In genomic region chrX:74382613-74383012, GRCh38 we compare ENCODE assay signal across 8 cellular contexts. TPM values are rescaled to one million over a fixed set of nuclear protein-coding genes. Genes with fewer than 3 reads are reported as not detected.
A peak's percentile ranks its signal among the peaks of the same experiment; 100 is the strongest.
DNase-seq lines count a peak whose midpoint lies in the region; ATAC-seq and TF ChIP-seq lines count a peak whose summit lies in the region.

No MANE protein-coding gene starts in this region.

- no peaks in the 10 kb centered on the region for H3K27me3 ChIP-seq in Panc1 (ENCODE audit: control insufficient read depth, insufficient read depth, low read length)
- H3K27me3 ChIP-seq in neural progenitor cell = no peaks in the 10 kb centered on the region
- no peaks in the 10 kb centered on the region for H3K27me3 ChIP-seq in suprapubic skin

- H3K9me3 Mint-ChIP-seq in neural progenitor cell = peaks cover 7% of the 10 kb centered on the region

- no peak overlapping the region for H3K4me3 Mint-ChIP-seq in neural progenitor cell

- H3K27ac ChIP-seq in Panc1 (ENCODE audit: low read length) = peak overlapping the region; percentile 48; the same call in 1 of the 2 replicates
- H3K27ac ChIP-seq in neural progenitor cell = no peak overlapping the region
- H3K27ac ChIP-seq in suprapubic skin = no peak overlapping the region

- no peaks in the 10 kb centered on the region for H3F3A ChIP-seq in neural progenitor cell (ENCODE audit: low read depth)

- H3K4me1 Mint-ChIP-seq in neural progenitor cell = no peaks in the 10 kb centered on the region

- in situ Hi-C loops in Panc1 (cut with HindIII; ENCODE audit: low pct_unique_long_range_greater_than_20kb, low sequenced_read_pairs) = no loop called here

- intact Hi-C loops in Panc1 (cut with micrococcal nuclease; ENCODE audit: unreplicated experiment) = loop anchor here (1.0 to 10.0 kb wide), 2 partner anchors 72 to 168 kb away; no protein-coding TSS in a partner anchor

- peak; percentile 64 for ATAC-seq in GM18519 (IDR thresholded peaks at IDR 0.05; ENCODE audit: low FRiP score, unreplicated experiment)
- peak; percentile 96 for ATAC-seq in Panc1

- H3K4me3 ChIP-seq in Panc1 (ENCODE audit: low read depth in 2 of 2, low read length in 2 of 2) (no peak overlapping the region), fibroblast of mammary gland (ENCODE audit: control insufficient read depth, low read depth, low read length) (no peak overlapping the region), neural progenitor cell (no peak overlapping the region), suprapubic skin (no peak overlapping the region)

- no peaks in the 10 kb centered on the region for H3K27me3 Mint-ChIP-seq in neural progenitor cell (ENCODE audit: insufficient read depth, low read depth)

- H3K4me2 ChIP-seq in neural progenitor cell = no peak overlapping the region

- no peaks in the 10 kb centered on the region for H3K36me3 Mint-ChIP-seq in neural progenitor cell

- TF ChIP-seq EP300 in suprapubic skin (IDR thresholded peaks at IDR 0.05) = no peak

- no TSS peak for BruUV-seq in Panc1 (replicated peaks; lab: Mats Ljungman, UMichigan)

- WGBS in suprapubic skin = 40% methylated on average over 2 of the region's 2 CpGs

- no peaks in the 10 kb centered on the region for H3K79me2 ChIP-seq in neural progenitor cell (ENCODE audit: low read depth)

- DNase-seq in AG08395 (ENCODE audit: low spot score) (peak; percentile 73), HPDE6-E6E7 (ENCODE audit: extremely low spot score) (peak; percentile 54), Panc1 (ENCODE audit: low read depth, low spot score) (peak; percentile 52), fibroblast of mammary gland (ENCODE audit: low read depth) (peak; percentile 76), neural progenitor cell (ENCODE audit: low spot score) (peak; percentile 64), suprapubic skin (ENCODE audit: low spot score in 2 of 2) (peak in 1 of 2 donors; percentile 62)
- peak; percentile 75 to 81 for DNase-seq in activated T-cell treated with anti-CD3 and anti-CD28 coated beads, Interleukin-2, amount 50 U/mL, for 48 hours

- no peak overlapping the region for H3K27ac Mint-ChIP-seq in neural progenitor cell

- H3K9ac ChIP-seq in neural progenitor cell = no peak overlapping the region

- TF ChIP-seq POLR2A in suprapubic skin (IDR thresholded peaks at IDR 0.05) = no peak

- POLR2A ChIA-PET in Panc1 (lab: Charles Lee) = no interaction called here

- H3K9me3 ChIP-seq in Panc1 (ENCODE audit: control insufficient read depth, insufficient read depth, low read depth, low read length) (no peaks in the 10 kb centered on the region), neural progenitor cell (ENCODE audit: low read depth) (no peaks in the 10 kb centered on the region), suprapubic skin (no peaks in the 10 kb centered on the region)

- TF ChIP-seq CTCF in Panc1 (IDR thresholded peaks at IDR 0.05) (peak; percentile 84), fibroblast of mammary gland (conservative IDR thresholded peaks at IDR 0.05; ENCODE audit: control insufficient read depth, insufficient read depth, low read depth, low read length) (peak; percentile 92), neural progenitor cell (IDR thresholded peaks at IDR 0.05) (peak; percentile 74), suprapubic skin (IDR thresholded peaks at IDR 0.05) (peak; percentile 43 to 55)

- no peaks in the 10 kb centered on the region for H4K20me1 ChIP-seq in neural progenitor cell (ENCODE audit: low read depth)

- peaks cover 9% of the 10 kb centered on the region for H3K4me1 ChIP-seq in Panc1 (ENCODE audit: control insufficient read depth, insufficient read depth, low read length)
- no peaks in the 10 kb centered on the region for H3K4me1 ChIP-seq in neural progenitor cell
- H3K4me1 ChIP-seq in suprapubic skin = no peaks in the 10 kb centered on the region

- CTCF ChIA-PET in Panc1 (lab: Charles Lee) = interaction anchor here (0.6 to 1.5 kb wide), 2 partner anchors 10 to 149 kb away, joined by 3 read pairs; no protein-coding TSS in a partner anchor

- H2AFZ ChIP-seq in neural progenitor cell (replicated peaks) = no peak overlapping the region

- H3K36me3 ChIP-seq in Panc1 (ENCODE audit: control insufficient read depth, insufficient read depth, low read length) = no peaks in the 10 kb centered on the region
- H3K36me3 ChIP-seq in neural progenitor cell = no peaks in the 10 kb centered on the region
- no peaks in the 10 kb centered on the region for H3K36me3 ChIP-seq in suprapubic skin

RNA-seq across cellular contexts. Expression of gene SLC16A2, which starts 38.7 kb away (rescaled TPM):
- 34.5 TPM for total RNA-seq in Panc1 (2021; ENCODE audit: unreplicated experiment)
- polyA plus RNA-seq in Panc1 (2012; ENCODE audit: insufficient read length) = 19.5 TPM
- total RNA-seq in neural progenitor cell (ENCODE audit: low replicate concordance) = 12.6 and 20.6 TPM in 2 replicates
- total RNA-seq in suprapubic skin = 1 to 10 TPM; 2.6 to 6.0 (median 3.7) TPM
